Comparison of ENCODE assay signal across 8 cellular contexts in genomic region chr13:106533101-106533939, GRCh38. TPM values are rescaled to one million over a fixed set of nuclear protein-coding genes. Genes with fewer than 3 reads are reported as not detected.
DNase-seq lines count a peak whose midpoint lies in the region; ATAC-seq, FAIRE-seq and TF ChIP-seq lines count a peak whose summit lies in the region.

No MANE protein-coding gene starts in this region.

- no peak overlapping the region for H3K27ac ChIP-seq in neutrophil

- H3K4me1 ChIP-seq in neutrophil (ENCODE audit: control insufficient read depth in 1 of 2, insufficient read depth in 1 of 2, low read depth in 1 of 2, low read length in 1 of 2): peaks cover 31 to 35% of the 10 kb centered on the region in 2 experiments

- DNase-seq in CD14-positive monocyte (ENCODE audit: low spot score) (no peak), H54 (ENCODE audit: insufficient read length, low spot score) (peak; percentile 91), NCI-H774 (lab: John Stamatoyannopoulos, UW) (peak; percentile 84), amniotic epithelial cell (ENCODE audit: low read depth) (peak; percentile 82), Right ventricle myocardium superior (peak; percentile 89)

- H3K36me3 ChIP-seq in neutrophil: no peaks in the 10 kb centered on the region

- H3K36me3 Mint-ChIP-seq in CD14-positive monocyte: peaks cover 0 to 5% of the 10 kb centered on the region in 2 donors

- no peak overlapping the region for H3K27ac Mint-ChIP-seq in CD14-positive monocyte

- intact Hi-C loops in CD14-positive monocyte (cut with micrococcal nuclease): no loop called here
- intact Hi-C loops in Right ventricle myocardium superior (cut with DNase I): loop anchor here (10.0 kb wide), 3 partner anchors 381 to 1959 kb away; no protein-coding TSS in a partner anchor

- H3K9me3 ChIP-seq in neutrophil: no peaks in the 10 kb centered on the region

- H3K4me1 Mint-ChIP-seq in CD14-positive monocyte: peaks cover 24% of the 10 kb centered on the region

- H3K27me3 Mint-ChIP-seq in CD14-positive monocyte (ENCODE audit: low read depth in 3 of 3): peaks cover 62 to 77% (median 63%) of the 10 kb centered on the region in 3 donors

- FAIRE-seq in H54 (lab: Jason Lieb, UNC): peak; percentile 91

- peak overlapping the region; percentile 5 to 56 for H3K4me3 ChIP-seq in neutrophil (ENCODE audit: low read depth in 1 of 2, low read length in 1 of 2)

- H3K4me3 Mint-ChIP-seq in CD14-positive monocyte: peak overlapping the region; percentile 50 to 88

- no peak for TF ChIP-seq POLR2A in H54 (IDR thresholded peaks at IDR 0.05; ENCODE audit: low read depth, low read length)

- peak; percentile 16 for TF ChIP-seq CTCF in CD14-positive monocyte (IDR thresholded peaks at IDR 0.05)
- no peak for TF ChIP-seq CTCF in neutrophil (IDR thresholded peaks at IDR 0.05)

- H3K27me3 ChIP-seq in neutrophil: peaks cover 84% of the 10 kb centered on the region

- peak; percentile 73 for ATAC-seq in Right ventricle myocardium superior (ENCODE audit: poor library complexity)
- no peak for ATAC-seq in HG03039 (IDR thresholded peaks at IDR 0.05; ENCODE audit: unreplicated experiment)
- no peak for ATAC-seq in GM21529 (IDR thresholded peaks at IDR 0.05; ENCODE audit: unreplicated experiment)

- peaks cover 0 to 8% (median 4%) of the 10 kb centered on the region in 7 donors for H3K9me3 Mint-ChIP-seq in CD14-positive monocyte

RNA-seq across cellular contexts. Expression of gene EFNB2, which starts 2.1 kb away (rescaled TPM):
- not detected for polyA plus RNA-seq in CD14-positive monocyte
- total RNA-seq in Right ventricle myocardium superior: 8.4 TPM

RNA-seq across cellular contexts. Expression of gene ARGLU1, which starts 34.6 kb away (rescaled TPM):
- 10 to 100 TPM; 22.4 to 27.2 TPM for polyA plus RNA-seq in CD14-positive monocyte
- 25.6 TPM for total RNA-seq in Right ventricle myocardium superior
